In the genomic region with DNA sequence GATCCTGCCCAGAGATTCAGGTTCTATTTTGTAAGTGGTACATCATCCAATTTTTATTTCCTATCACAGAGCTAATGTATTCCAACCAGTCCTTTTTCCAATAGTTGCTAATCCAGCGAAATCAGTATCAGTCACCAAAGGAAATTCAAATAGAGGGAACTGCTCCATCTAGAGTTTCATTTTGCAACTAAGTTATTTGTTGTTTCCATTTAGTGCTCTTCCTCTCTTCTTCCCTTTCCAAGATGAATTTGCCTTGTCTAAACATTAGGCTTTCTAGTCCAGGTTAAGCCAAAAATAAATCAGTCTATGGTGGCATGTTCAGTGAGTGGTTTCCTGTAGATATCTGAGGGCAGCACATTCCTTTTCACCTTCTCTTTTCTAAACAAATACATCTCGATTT, we compare ENCODE assay signal across 8 cellular contexts.
DNase-seq lines count a peak whose midpoint lies in the region; ATAC-seq and TF ChIP-seq lines count a peak whose summit lies in the region.

No MANE protein-coding gene starts in this region.

- H3K27me3 Mint-ChIP-seq in nephron (ENCODE audit: low read depth): no peaks in the 10 kb centered on the region

- H3K4me2 ChIP-seq in Loucy (ENCODE audit: low read depth, low read length, poor library complexity, severe bottlenecking): no peak overlapping the region

- peaks cover 5% of the 10 kb centered on the region for H3K4me1 ChIP-seq in Loucy (ENCODE audit: insufficient read depth, low read length, poor library complexity, severe bottlenecking)

- ATAC-seq in GM21576 (IDR thresholded peaks at IDR 0.05; ENCODE audit: unreplicated experiment): no peak
- no peak for ATAC-seq in GM21360 (IDR thresholded peaks at IDR 0.05; ENCODE audit: unreplicated experiment)

- peak; percentile 54 for TF ChIP-seq CTCF in BJ (IDR thresholded peaks at IDR 0.05; ENCODE audit: insufficient read depth, low read depth, low read length)
- TF ChIP-seq CTCF in Loucy (conservative IDR thresholded peaks at IDR 0.05; ENCODE audit: low read length): peak; percentile 55
- TF ChIP-seq CTCF in coronary artery (IDR thresholded peaks at IDR 0.05): peak; percentile 25
- peak; percentile 42 to 50 (median 47) for TF ChIP-seq CTCF in nephron (IDR thresholded peaks at IDR 0.05; ENCODE audit: unreplicated experiment in 3 of 3)

- DNase-seq in BJ (ENCODE audit: low read depth) (no peak), coronary artery (ENCODE audit: low spot score) (no peak), NCI-H1105 treated with DMSO at 0.1 percent for 48 hours (lab: John Stamatoyannopoulos, UW) (no peak)
- DNase-seq in activated CD4-positive, alpha-beta T cell treated with anti-CD3 and anti-CD28 coated beads, Interleukin-2, amount 50 U/mL, for 1 hour: no peak

- no peaks in the 10 kb centered on the region for H4K20me1 ChIP-seq in Loucy (ENCODE audit: insufficient read depth, low read length, poor library complexity, severe bottlenecking)

- no peak overlapping the region for H3K4me3 Mint-ChIP-seq in nephron

- no peak overlapping the region for H3K27ac Mint-ChIP-seq in nephron

- H3K9me3 ChIP-seq in Loucy (ENCODE audit: insufficient read depth, low read depth, low read length): no peaks in the 10 kb centered on the region

- POLR2A ChIA-PET in BJ (lab: Charles Lee): no interaction called here

- no peaks in the 10 kb centered on the region for H3K36me3 Mint-ChIP-seq in nephron (ENCODE audit: low read depth)

- peaks cover 5% of the 10 kb centered on the region for H3K4me1 Mint-ChIP-seq in nephron

- no peaks in the 10 kb centered on the region for H3K79me2 ChIP-seq in Loucy (ENCODE audit: insufficient read depth, low read length)

- H3K27ac ChIP-seq in coronary artery: no peak overlapping the region

- no peaks in the 10 kb centered on the region for H3K36me3 ChIP-seq in BJ (ENCODE audit: control insufficient read depth, insufficient read depth, low read length)
- H3K36me3 ChIP-seq in Loucy (ENCODE audit: insufficient read depth, low read length): no peaks in the 10 kb centered on the region

- H2AFZ ChIP-seq in Loucy (ENCODE audit: low read length): no peak overlapping the region

- CTCF ChIA-PET in BJ (lab: Yijun Ruan, JAX): interaction anchor here (0.6 to 1.7 kb wide), 13 partner anchors 14 to 758 kb away, joined by 3 to 7 read pairs (median 3); no protein-coding TSS in a partner anchor

- no peaks in the 10 kb centered on the region for H3F3A ChIP-seq in Loucy (ENCODE audit: low read depth)

- H3K4me3 ChIP-seq in BJ (ENCODE audit: low read depth, low read length) (no peak overlapping the region), Loucy (ENCODE audit: low read length, poor library complexity, severe bottlenecking) (no peak overlapping the region), coronary artery (no peak overlapping the region)

- H3K9ac ChIP-seq in Loucy (ENCODE audit: low read depth, low read length, poor library complexity, severe bottlenecking): no peak overlapping the region

- H3K27me3 ChIP-seq in BJ (ENCODE audit: control insufficient read depth, insufficient read depth, low read length): 0 out of 2 replicates have a peak, but pooled peaks cover 2% of the 10 kb centered on the region
- H3K27me3 ChIP-seq in Loucy (ENCODE audit: insufficient read depth, low read length, poor library complexity, severe bottlenecking): no peaks in the 10 kb centered on the region

- no peaks in the 10 kb centered on the region for H3K9me2 ChIP-seq in Loucy (replicated peaks; ENCODE audit: low read depth, low read length)

- H3K9me3 Mint-ChIP-seq in nephron: no peaks in the 10 kb centered on the region
